18 cellular contexts compared by ENCODE assay signal in genomic region chr16:50555269-50555875, GRCh38. TPM values are rescaled to one million over a fixed set of nuclear protein-coding genes. Genes with fewer than 3 reads are reported as not detected.
DNase-seq lines count a peak whose midpoint lies in the region; ATAC-seq and TF ChIP-seq lines count a peak whose summit lies in the region.
"Had no signal": no experiment of that assay in that cellular context is flagged by ENCODE, and none has a peak within 500 bp of the region (broad histone marks: within the 10 kb centered on the region; RNA-seq: fewer than 3 reads in every experiment).

No MANE protein-coding gene starts in this region.

- WGBS in prostate gland, result 80% methylated on average over 10 of the region's 10 CpGs

- TF ChIP-seq CTCF in coronary artery (IDR thresholded peaks at IDR 0.05) (no peak), thoracic aorta (IDR thresholded peaks at IDR 0.05) (no peak), prostate gland (IDR thresholded peaks at IDR 0.05) (no peak), vagina (IDR thresholded peaks at IDR 0.05) (no peak)

- no peak overlapping the region for H3K4me3 ChIP-seq in NT2/D1 (ENCODE audit: insufficient read length, low read depth)
- H3K4me3 ChIP-seq in coronary artery, result no peak overlapping the region
- no peak overlapping the region for H3K4me3 ChIP-seq in muscle layer of colon (ENCODE audit: low read depth in 1 of 2, low read length in 2 of 2)
- peak overlapping the region; percentile 42 for H3K4me3 ChIP-seq in thoracic aorta
- no peak overlapping the region for H3K4me3 ChIP-seq in prostate gland
- H3K4me3 ChIP-seq in vagina, result no peak overlapping the region
- H3K4me3 ChIP-seq: A549 had no signal

- peaks cover 3% of the 10 kb centered on the region for H3K4me1 ChIP-seq in NT2/D1 (ENCODE audit: insufficient read depth, insufficient read length)
- H3K4me1 ChIP-seq in muscle layer of colon (ENCODE audit: insufficient read depth, low read length), result peaks cover 7% of the 10 kb centered on the region
- H3K4me1 ChIP-seq in thoracic aorta (ENCODE audit: control insufficient read depth in 1 of 2, low read depth in 2 of 2), result peaks cover 29 to 77% of the 10 kb centered on the region in 2 donors
- H3K4me1 ChIP-seq in prostate gland (replicated peaks), result no peaks in the 10 kb centered on the region
- no peaks in the 10 kb centered on the region for H3K4me1 ChIP-seq in vagina
- H3K4me1 ChIP-seq: A549 had no signal

- intact Hi-C loops in prostate gland (cut with DNase I) (no loop called here), vagina (cut with DNase I) (no loop called here)

- H3K27me3 ChIP-seq in NT2/D1 (ENCODE audit: insufficient read depth, insufficient read length) (no peaks in the 10 kb centered on the region), muscle layer of colon (ENCODE audit: control insufficient read depth in 1 of 2, insufficient read depth in 2 of 2, low read length in 2 of 2) (no peaks in the 10 kb centered on the region), thoracic aorta (replicated peaks; ENCODE audit: insufficient read depth) (no peaks in the 10 kb centered on the region), prostate gland (replicated peaks; ENCODE audit: insufficient read depth) (no peaks in the 10 kb centered on the region), vagina (no peaks in the 10 kb centered on the region)

- ATAC-seq in thoracic aorta (ENCODE audit: insufficient number of reproducible peaks, low FRiP score, low read depth), result no peak
- ATAC-seq: A549, HCT116 had no signal

- TF ChIP-seq POLR2A in prostate gland (IDR thresholded peaks at IDR 0.05) (no peak), vagina (IDR thresholded peaks at IDR 0.05) (no peak)

- H3K27ac ChIP-seq in coronary artery (peak overlapping the region; percentile 21 to 78), muscle layer of colon (ENCODE audit: low read depth, low read length) (peak overlapping the region; percentile 68), thoracic aorta (peak overlapping the region; percentile 67 to 74), prostate gland (peak overlapping the region in 1 of 2 donors; percentile 19), vagina (no peak overlapping the region)
- H3K27ac ChIP-seq: A549 had no signal

- DNase-seq in NT2/D1 (ENCODE audit: low read depth, low spot score) (no peak), coronary artery (ENCODE audit: low spot score) (no peak), thoracic aorta (ENCODE audit: low spot score) (no peak), prostate gland (ENCODE audit: low spot score) (no peak), vagina (ENCODE audit: extremely low spot score in 2 of 2) (no peak), NCI-H1105 treated with DMSO at 0.1 percent for 48 hours (lab: John Stamatoyannopoulos, UW) (no peak)
- DNase-seq: GDM1, Karpas-422, MV-4-11, NCI-H1694, NCI-H2081, NCI-H2171, NCI-H524 treated with DMSO at 0.1 percent for 48 hours, NCI-H82, OCI-M1 had no signal

- H3K9me3 ChIP-seq in NT2/D1 (ENCODE audit: insufficient read depth, low read length) (no peaks in the 10 kb centered on the region), muscle layer of colon (ENCODE audit: low read length) (no peaks in the 10 kb centered on the region), thoracic aorta (no peaks in the 10 kb centered on the region), prostate gland (no peaks in the 10 kb centered on the region), vagina (no peaks in the 10 kb centered on the region)
- H3K9me3 ChIP-seq: A549 had no signal

- peak overlapping the region; percentile 23 for H3K9ac ChIP-seq in NT2/D1 (ENCODE audit: insufficient read length, low read depth)
- no peak overlapping the region for H3K9ac ChIP-seq in muscle layer of colon (ENCODE audit: low read length)

- peaks cover 78% of the 10 kb centered on the region for H3K36me3 ChIP-seq in NT2/D1 (ENCODE audit: insufficient read depth, insufficient read length, low read length)
- peaks cover 9% of the 10 kb centered on the region for H3K36me3 ChIP-seq in muscle layer of colon (ENCODE audit: insufficient read depth, low read length)
- peaks cover 14% of the 10 kb centered on the region for H3K36me3 ChIP-seq in thoracic aorta
- H3K36me3 ChIP-seq in prostate gland, result no peaks in the 10 kb centered on the region
- H3K36me3 ChIP-seq in vagina, result no peaks in the 10 kb centered on the region

RNA-seq across cellular contexts. Expression of gene NKD1, which starts 7.2 kb away (rescaled TPM):
- 10 to 100 TPM; 30.2 to 41.7 TPM for total RNA-seq in thoracic aorta
- 10 to 100 TPM in 1 of 2 donors, 1 to 10 TPM in 1; 7.0 to 13.8 TPM for total RNA-seq in prostate gland
- total RNA-seq in vagina, result 1.7 TPM
